ENCODE assay signal across 8 cellular contexts in the genomic region with DNA sequence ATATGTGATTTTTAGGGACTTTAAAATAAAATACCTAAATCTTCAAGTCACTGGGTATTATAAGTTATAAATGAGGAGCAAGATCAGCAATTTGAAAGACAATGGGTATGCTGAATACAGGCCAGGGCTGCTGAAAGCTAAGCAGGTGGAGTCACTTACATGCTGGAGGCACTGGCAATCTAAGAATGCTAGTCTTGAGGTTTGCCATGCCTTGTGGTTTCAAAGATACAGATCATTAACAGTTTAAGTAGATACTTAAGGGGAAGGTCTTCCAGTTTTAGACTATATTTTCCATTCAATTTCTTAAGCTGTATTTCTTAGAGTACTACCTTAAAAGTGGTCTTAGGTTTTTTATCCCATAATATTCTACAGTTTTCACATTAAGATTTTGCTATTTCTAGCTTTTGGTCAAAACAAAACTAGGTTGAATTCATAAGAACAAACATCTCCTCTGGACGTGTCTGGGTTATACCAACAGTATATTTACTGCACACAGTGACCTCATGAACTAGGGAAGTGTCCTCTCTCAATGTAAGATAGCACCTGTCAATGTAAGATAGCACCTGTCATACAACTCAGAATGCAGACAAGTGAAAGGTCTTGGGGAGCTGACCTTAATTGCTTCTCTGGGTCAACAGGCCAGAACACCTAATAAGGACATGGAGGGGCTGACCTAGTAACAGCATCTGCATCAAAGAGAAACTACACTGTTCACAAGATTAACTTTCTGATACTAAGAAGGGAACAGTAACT. TPM values are rescaled to one million over a fixed set of nuclear protein-coding genes. Genes with fewer than 3 reads are reported as not detected.
DNase-seq lines count a peak whose midpoint lies in the region; ATAC-seq, FAIRE-seq and TF ChIP-seq lines count a peak whose summit lies in the region.

No MANE protein-coding gene starts in this region.

- H3K4me1 ChIP-seq in RWPE2 (ENCODE audit: insufficient read depth, poor library complexity, severe bottlenecking) (peaks cover 5% of the 10 kb centered on the region), transverse colon (peaks cover 3 to 45% (median 24%) of the 10 kb centered on the region in 4 donors)

- DNase-seq in AG10803 (ENCODE audit: low read depth) (no peak), RWPE2 (ENCODE audit: low spot score) (no peak), germinal center (ENCODE audit: low spot score) (peak; percentile 45), transverse colon (no peak), midbrain (lab: John Stamatoyannopoulos, UW) (no peak), D721Med (ENCODE audit: insufficient read length, low spot score) (no peak)

- no peak for FAIRE-seq in D721Med (lab: Jason Lieb, UNC)

- no peak for TF ChIP-seq CTCF in AG10803 (conservative IDR thresholded peaks at IDR 0.05; ENCODE audit: low read length)
- TF ChIP-seq CTCF in RWPE2 (IDR thresholded peaks at IDR 0.05; ENCODE audit: poor library complexity, severe bottlenecking), result no peak
- no peak for TF ChIP-seq CTCF in transverse colon (IDR thresholded peaks at IDR 0.05)
- TF ChIP-seq CTCF in D721Med (IDR thresholded peaks at IDR 0.05; ENCODE audit: insufficient read depth, missing control alignments), result no peak

- peak; percentile 66 for ATAC-seq in GM19023 (IDR thresholded peaks at IDR 0.05; ENCODE audit: unreplicated experiment)
- ATAC-seq in HG03066 (IDR thresholded peaks at IDR 0.05; ENCODE audit: low read depth, unreplicated experiment), result peak; percentile 75
- ATAC-seq in RWPE2 (ENCODE audit: low read depth), result no peak

- H3K27ac ChIP-seq in RWPE2 (ENCODE audit: poor library complexity, severe bottlenecking), result no peak overlapping the region
- peak overlapping the region; percentile 92 to 96 (median 93) for H3K27ac ChIP-seq in transverse colon

- WGBS in transverse colon (ENCODE audit: low coverage in 1 of 2), 2 donors, result 0 to 21% methylated on average over 1 of the region's 1 CpG

- H3K4me3 ChIP-seq in AG10803 (ENCODE audit: low read length) (peak overlapping the region; percentile 8), RWPE2 (ENCODE audit: severe bottlenecking) (peak overlapping the region; percentile 99), transverse colon (peak overlapping the region in 3 of 4 donors; percentile 89 to 93 (median 92))

- no peaks in the 10 kb centered on the region for H3K9me3 ChIP-seq in RWPE2 (ENCODE audit: severe bottlenecking)
- H3K9me3 ChIP-seq in transverse colon, result no peaks in the 10 kb centered on the region

- TF ChIP-seq POLR2A in transverse colon (IDR thresholded peaks at IDR 0.05), result no peak

- intact Hi-C loops in transverse colon (cut with DNase I; ENCODE audit: low total_unique reads), result loop anchor here (10.0 kb wide), 1 partner anchor 853 kb away; no protein-coding TSS in a partner anchor

- no peaks in the 10 kb centered on the region for H3K27me3 ChIP-seq in RWPE2 (ENCODE audit: insufficient read depth, poor library complexity, severe bottlenecking)
- no peaks in the 10 kb centered on the region for H3K27me3 ChIP-seq in transverse colon

- in situ Hi-C loops in transverse colon (cut with MboI; ENCODE audit: low pct_ligation_motif_present in 1 of 4, low pct_unique_long_range_greater_than_20kb in 1 of 4, low sequenced_read_pairs in 3 of 4), result no loop called here

- no peak for TF ChIP-seq EP300 in transverse colon (IDR thresholded peaks at IDR 0.05; ENCODE audit: low read depth)

- H3K36me3 ChIP-seq in RWPE2 (ENCODE audit: low read depth) (peaks cover 53% of the 10 kb centered on the region), transverse colon (peaks cover 0 to 36% (median 14%) of the 10 kb centered on the region in 4 donors)

RNA-seq across cellular contexts. Expression of gene SRI, which starts 2.0 kb away (rescaled TPM):
- 100 to 1,000 TPM; 163 to 672 (median 475) TPM for total RNA-seq in transverse colon

Comparison
In these comparisons a context has a peak if more than half of its experiments do, and no peak if none do; other contexts are left out.
1. H3K4me3 ChIP-seq: peak in every context shown above with its lines; median percentile 99 in RWPE2; 92 in transverse colon; 8 in AG10803.